10 cellular contexts compared by ENCODE assay signal in genomic region chr15:84840741-84841429, GRCh38. TPM values are rescaled to one million over a fixed set of nuclear protein-coding genes. Genes with fewer than 3 reads are reported as not detected.
DNase-seq lines count a peak whose midpoint lies in the region; ATAC-seq and TF ChIP-seq lines count a peak whose summit lies in the region.
"Had no signal": no experiment of that assay in that cellular context is flagged by ENCODE, and none has a peak within 500 bp of the region (broad histone marks: within the 10 kb centered on the region; RNA-seq: fewer than 3 reads in every experiment).

No MANE protein-coding gene starts in this region.

- DNase-seq in EL, result peak; percentile 31
- DNase-seq in SHP77 treated with DMSO at 0.1 percent for 48 hours (lab: John Stamatoyannopoulos, UW), result peak; percentile 63
- DNase-seq in foreskin fibroblast, result peak; percentile 47 to 68
- DNase-seq in progenitor cell of endocrine pancreas (ENCODE audit: low spot score, unreplicated experiment), result no peak
- no peak for DNase-seq in SIG-M5 (lab: John Stamatoyannopoulos, UW)
- no peak for DNase-seq in OCI-M1 (lab: John Stamatoyannopoulos, UW)
- DNase-seq: T-helper 1 cell had no signal

- TF ChIP-seq CTCF in foreskin fibroblast (IDR thresholded peaks at IDR 0.05; ENCODE audit: low read depth, low read length) (no peak), progenitor cell of endocrine pancreas (IDR thresholded peaks at IDR 0.05; ENCODE audit: unreplicated experiment) (no peak)

- H3K4me3 ChIP-seq in foreskin fibroblast (ENCODE audit: low read depth in 1 of 2, low read length in 2 of 2), result no peak overlapping the region
- H3K4me3 ChIP-seq: skin epidermis had no signal

- peaks cover 29% of the 10 kb centered on the region for H3K36me3 Mint-ChIP-seq in progenitor cell of endocrine pancreas (ENCODE audit: insufficient read depth)

- peak overlapping the region; percentile 49 for H3K27ac Mint-ChIP-seq in progenitor cell of endocrine pancreas

- peaks cover 4% of the 10 kb centered on the region for H3K4me1 Mint-ChIP-seq in progenitor cell of endocrine pancreas (ENCODE audit: low read depth)

- no peaks in the 10 kb centered on the region for H3K27me3 Mint-ChIP-seq in progenitor cell of endocrine pancreas

- ATAC-seq in GM18907 (IDR thresholded peaks at IDR 0.05; ENCODE audit: unreplicated experiment) (no peak), HG02763 (IDR thresholded peaks at IDR 0.05; ENCODE audit: unreplicated experiment) (no peak)

- no peaks in the 10 kb centered on the region for H3K9me3 Mint-ChIP-seq in progenitor cell of endocrine pancreas (ENCODE audit: low read depth)

- H3K4me3 Mint-ChIP-seq in progenitor cell of endocrine pancreas (ENCODE audit: low read depth), result no peak overlapping the region

RNA-seq across cellular contexts. Expression of gene ALPK3, which starts 23.7 kb away (rescaled TPM):
- total RNA-seq in progenitor cell of endocrine pancreas, result 122 TPM in 2 replicates

RNA-seq across cellular contexts. Expression of gene SLC28A1, which starts 43.6 kb away (rescaled TPM):
- not detected in 2 replicates for total RNA-seq in progenitor cell of endocrine pancreas

Comparison
In these comparisons a context has a peak if more than half of its experiments do, and no peak if none do; other contexts are left out.
1. DNase-seq: peak in EL (single experiment), SHP77 treated with DMSO at 0.1 percent for 48 hours (single experiment) and foreskin fibroblast (2 of 2); none in progenitor cell of endocrine pancreas (single experiment), SIG-M5 (single experiment) and OCI-M1 (single experiment).